26 cellular contexts compared by ENCODE assay signal in the genomic region with DNA sequence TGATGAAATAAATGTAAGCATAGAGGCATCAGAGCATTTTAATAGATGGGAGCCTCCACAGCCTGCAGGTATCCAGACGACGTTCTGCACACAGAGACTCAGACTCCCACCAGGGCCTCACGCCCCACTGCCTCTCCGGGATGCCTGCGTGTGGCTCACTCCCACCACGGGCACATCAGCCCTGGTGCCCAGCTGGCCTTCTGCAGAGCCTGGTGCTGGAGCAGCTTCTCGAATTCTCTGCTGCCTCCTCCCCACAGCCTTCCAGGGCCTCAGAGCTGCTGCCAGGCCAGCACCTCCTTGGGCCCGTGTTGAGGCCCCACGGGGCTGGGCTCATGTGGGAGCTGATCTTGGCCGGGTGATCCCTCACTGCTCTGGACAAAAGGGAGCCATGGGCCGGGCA.
DNase-seq lines count a peak whose midpoint lies in the region; ATAC-seq and TF ChIP-seq lines count a peak whose summit lies in the region.
"Had no signal": no experiment of that assay in that cellular context is flagged by ENCODE, and none has a peak within 500 bp of the region (broad histone marks: within the 10 kb centered on the region; RNA-seq: fewer than 3 reads in every experiment).

No MANE protein-coding gene starts in this region.

- H3K27ac Mint-ChIP-seq in chondrocyte (ENCODE audit: unreplicated experiment): no peak overlapping the region
- H3K27ac Mint-ChIP-seq: CD4-positive, alpha-beta memory T cell had no signal

- no peak overlapping the region for H3K4me3 Mint-ChIP-seq in chondrocyte (ENCODE audit: unreplicated experiment)
- H3K4me3 Mint-ChIP-seq: CD4-positive, alpha-beta memory T cell had no signal

- no peak overlapping the region for H3K27ac ChIP-seq in IMR-90 (ENCODE audit: insufficient read depth, low read length)
- peak overlapping the region; percentile 15 for H3K27ac ChIP-seq in cingulate gyrus (ENCODE audit: low read depth, low read length)
- peak overlapping the region; percentile 59 for H3K27ac ChIP-seq in neural cell (ENCODE audit: low read length)
- H3K27ac ChIP-seq: A549; BLaER1 treated with 17β-estradiol and CSF1 and Interleukin-3, amounts not matched to agents 10 nM and 100 nM; SJSA1 had no signal

- H2BK120ac ChIP-seq in IMR-90 (ENCODE audit: low read depth, low read length): no peak overlapping the region

- H3F3A ChIP-seq in neural cell (ENCODE audit: insufficient read depth, low read length, poor library complexity, severe bottlenecking): no peaks in the 10 kb centered on the region

- H3K79me2 ChIP-seq in neural cell (replicated peaks; ENCODE audit: insufficient read depth, low read length): no peaks in the 10 kb centered on the region

- H3K36me3 ChIP-seq in IMR-90 (ENCODE audit: control insufficient read depth, insufficient read depth, low read length) (peaks cover 59% of the 10 kb centered on the region), neural cell (ENCODE audit: insufficient read depth, low read length) (no peaks in the 10 kb centered on the region)

- no peak overlapping the region for H2BK5ac ChIP-seq in IMR-90 (ENCODE audit: low read depth, low read length, poor library complexity, severe bottlenecking)

- no peaks in the 10 kb centered on the region for H3K27me3 ChIP-seq in IMR-90 (ENCODE audit: control insufficient read depth, insufficient read depth, low read length)
- H3K27me3 ChIP-seq in neural cell (ENCODE audit: insufficient read depth, low read depth, low read length): no peaks in the 10 kb centered on the region
- H3K27me3 ChIP-seq: BLaER1 treated with 17β-estradiol and CSF1 and Interleukin-3, amounts not matched to agents 10 nM and 100 nM; SJSA1 had no signal

- no peaks in the 10 kb centered on the region for H3K27me3 Mint-ChIP-seq in chondrocyte (ENCODE audit: low read depth)
- H3K27me3 Mint-ChIP-seq: CD4-positive, alpha-beta memory T cell had no signal

- no peak overlapping the region for H2AK9ac ChIP-seq in IMR-90 (replicated peaks; ENCODE audit: low read depth, low read length, poor library complexity)

- peaks cover 5% of the 10 kb centered on the region for H3K9me3 Mint-ChIP-seq in chondrocyte (ENCODE audit: low read depth)

- no peak overlapping the region for H3K14ac ChIP-seq in IMR-90 (replicated peaks; ENCODE audit: low read depth, low read length)

- 97% methylated on average over 6 of the region's 11 CpGs; no CpG with 5 or more reads in 1 of the 2 experiments for WGBS in IMR-90 (ENCODE audit: extremely low coverage in 2 of 2, insufficient read length in 1 of 2), 2 experiments

- no peaks in the 10 kb centered on the region for H3K4me1 Mint-ChIP-seq in chondrocyte (ENCODE audit: low read depth)

- H3K56ac ChIP-seq in IMR-90 (ENCODE audit: extremely low read depth, insufficient read depth, low read length): no peak overlapping the region

- no peak overlapping the region for H3K23ac ChIP-seq in IMR-90 (ENCODE audit: low read depth, low read length)

- dilution Hi-C loops in IMR-90 (cut with HindIII; ENCODE audit: low sequenced_read_pairs, unreplicated experiment): no loop called here

- intact Hi-C loops in IMR-90 (cut with micrococcal nuclease): no loop called here
- intact Hi-C loops in sciatic nerve (cut with DNase I): loop anchor here (10.0 kb wide), 1 partner anchor 75 kb away; no protein-coding TSS in a partner anchor

- H3K9ac ChIP-seq in IMR-90 (ENCODE audit: low read depth, low read length) (no peak overlapping the region), neural cell (ENCODE audit: low read length) (peak overlapping the region; percentile 18)
- H3K9ac ChIP-seq: BLaER1 treated with 17β-estradiol and CSF1 and Interleukin-3, amounts not matched to agents 10 nM and 100 nM had no signal

- CTCF ChIA-PET in IMR-90 (lab: Yijun Ruan, JAX): no interaction called here

- no peak overlapping the region for H3K4ac ChIP-seq in IMR-90 (ENCODE audit: low read depth, low read length)

- TF ChIP-seq EP300 in neural cell (conservative IDR thresholded peaks at IDR 0.05; ENCODE audit: poor library complexity, severe bottlenecking): no peak

- H3K9me1 ChIP-seq in IMR-90 (ENCODE audit: insufficient read depth, low read length): peaks cover 6% of the 10 kb centered on the region; the same call in 1 of the 2 replicates

- no peak overlapping the region for H3K4me2 ChIP-seq in IMR-90 (ENCODE audit: low read depth, low read length)
- no peak overlapping the region for H3K4me2 ChIP-seq in neural cell (ENCODE audit: low read length)
- H3K4me2 ChIP-seq: A549; BLaER1 treated with 17β-estradiol and CSF1 and Interleukin-3, amounts not matched to agents 10 nM and 100 nM had no signal

- no TSS peak for BruUV-seq in IMR-90 (replicated peaks; lab: Mats Ljungman, UMichigan)

- no peak for ATAC-seq in IMR-90 (ENCODE audit: low read depth)
- ATAC-seq in sciatic nerve: peak; percentile 5
- ATAC-seq: A549, PC-3 had no signal

- H3K4me1 ChIP-seq in IMR-90 (ENCODE audit: control insufficient read depth, insufficient read depth, low read length): no peaks in the 10 kb centered on the region
- H3K4me1 ChIP-seq: A549, SJSA1 had no signal

- POLR2A ChIA-PET in IMR-90 (lab: Charles Lee; ENCODE audit: unreplicated experiment): no interaction called here

- no peak overlapping the region for H4K5ac ChIP-seq in IMR-90 (ENCODE audit: low read depth, low read length)

- in situ Hi-C loops in IMR-90 (cut with MboI; ENCODE audit: low sequenced_read_pairs): no loop called here

- H3K79me1 ChIP-seq in IMR-90 (ENCODE audit: low read depth in 1 of 2, low read length in 2 of 2): peaks cover 12 to 61% of the 10 kb centered on the region in 2 experiments

- no peak overlapping the region for H3K18ac ChIP-seq in IMR-90 (ENCODE audit: low read depth, low read length)

- H2BK20ac ChIP-seq in IMR-90 (ENCODE audit: low read depth, low read length): no peak overlapping the region

- TF ChIP-seq CTCF in IMR-90 (conservative IDR thresholded peaks at IDR 0.05; ENCODE audit: low read depth, low read length) (no peak), neural cell (IDR thresholded peaks at IDR 0.05; ENCODE audit: poor library complexity, severe bottlenecking) (no peak), chondrocyte (IDR thresholded peaks at IDR 0.05) (no peak)

- TF ChIP-seq RAD21 in IMR-90 (IDR thresholded peaks at IDR 0.05; ENCODE audit: low read length) (no peak), neural cell (conservative IDR thresholded peaks at IDR 0.05) (no peak)

- DNase-seq in IMR-90 (no peak), sciatic nerve (ENCODE audit: low spot score) (no peak), HK-2 (ENCODE audit: unreplicated experiment) (no peak), chondrocyte (ENCODE audit: low spot score) (no peak), germinal center (ENCODE audit: low spot score) (no peak), mucosa of gallbladder (ENCODE audit: low spot score) (no peak)
- DNase-seq: AML-193; CD4-positive, alpha-beta memory T cell; COR-L47; DMS79; EL; GDM1; KBM-7; MV-4-11; NCI-H1105; NCI-H1436 treated with DMSO at 0.1 percent for 48 hours; NCI-H187 treated with DMSO at 0.1 percent for 48 hours; NCI-H524 treated with DMSO at 0.1 percent for 48 hours; NCI-H82; NK-92 treated with Interleukin-12 subunit alpha and Interleukin-12 subunit beta, amount 100 ng/mL, for 24 hours; PC-3 had no signal

- H3K4me3 ChIP-seq in IMR-90 (ENCODE audit: insufficient read depth, low read depth, low read length): no peak overlapping the region
- H3K4me3 ChIP-seq in neural cell (ENCODE audit: low read length): no peak overlapping the region
- H3K4me3 ChIP-seq: A549; BLaER1 treated with 17β-estradiol and CSF1 and Interleukin-3, amounts not matched to agents 10 nM and 100 nM; SJSA1 had no signal

- no peak overlapping the region for H2BK15ac ChIP-seq in IMR-90 (ENCODE audit: low read depth, low read length)

- no peaks in the 10 kb centered on the region for H3K9me2 ChIP-seq in neural cell (ENCODE audit: insufficient read depth, low read length)

- H4K20me1 ChIP-seq in IMR-90 (ENCODE audit: insufficient read depth, low read length): peaks cover 41% of the 10 kb centered on the region
- no peaks in the 10 kb centered on the region for H4K20me1 ChIP-seq in neural cell (ENCODE audit: insufficient read depth)

- no peak overlapping the region for H4K8ac ChIP-seq in IMR-90 (ENCODE audit: low read depth in 2 of 2, low read length in 2 of 2)

- H2AFZ ChIP-seq in IMR-90 (replicated peaks; ENCODE audit: low read length, poor library complexity) (peak overlapping the region; percentile 37), neural cell (ENCODE audit: low read depth, low read length) (no peak overlapping the region)

- H3K9me3 ChIP-seq in IMR-90 (ENCODE audit: control insufficient read depth, insufficient read depth, low read length) (peaks cover 10% of the 10 kb centered on the region), neural cell (ENCODE audit: low read length) (no peaks in the 10 kb centered on the region)
- H3K9me3 ChIP-seq: A549, SJSA1 had no signal

- TF ChIP-seq POLR2A in IMR-90 (IDR thresholded peaks at IDR 0.05; ENCODE audit: low read depth, low read length): no peak

- no peak overlapping the region for H2AK5ac ChIP-seq in IMR-90 (ENCODE audit: low read depth, low read length)

- H3K36me3 Mint-ChIP-seq in chondrocyte (ENCODE audit: low read depth): peaks cover 32% of the 10 kb centered on the region

- no peak overlapping the region for H4K91ac ChIP-seq in IMR-90 (ENCODE audit: insufficient read depth, low read depth, low read length)

TF ChIP-seq in IMR-90, 13 proteins besides CTCF, POLR2A, EP300 and RAD21 (continues in another document):
- TF ChIP-seq SMC3 (IDR thresholded peaks at IDR 0.05; ENCODE audit: low read depth, low read length) (no peak), CHD1 (IDR thresholded peaks at IDR 0.05; ENCODE audit: low read depth, low read length) (no peak)
- TF ChIP-seq, protein P1, sequence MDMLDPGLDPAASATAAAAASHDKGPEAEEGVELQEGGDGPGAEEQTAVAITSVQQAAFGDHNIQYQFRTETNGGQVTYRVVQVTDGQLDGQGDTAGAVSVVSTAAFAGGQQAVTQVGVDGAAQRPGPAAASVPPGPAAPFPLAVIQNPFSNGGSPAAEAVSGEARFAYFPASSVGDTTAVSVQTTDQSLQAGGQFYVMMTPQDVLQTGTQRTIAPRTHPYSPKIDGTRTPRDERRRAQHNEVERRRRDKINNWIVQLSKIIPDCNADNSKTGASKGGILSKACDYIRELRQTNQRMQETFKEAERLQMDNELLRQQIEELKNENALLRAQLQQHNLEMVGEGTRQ (IDR thresholded peaks at IDR 0.05; ENCODE audit: low read depth, low read length): no peak

TF ChIP-seq in neural cell, 6 proteins besides CTCF, POLR2A, EP300 and RAD21 (continues in another document):
- no peak for TF ChIP-seq TAF1 (IDR thresholded peaks at IDR 0.05; ENCODE audit: low read depth)
- no peak for TF ChIP-seq POLR2AphosphoS5 (IDR thresholded peaks at IDR 0.05)
- no peak for TF ChIP-seq MXI1 (conservative IDR thresholded peaks at IDR 0.05; ENCODE audit: poor library complexity, severe bottlenecking)
- TF ChIP-seq SMC3 (conservative IDR thresholded peaks at IDR 0.05; ENCODE audit: poor library complexity): no peak
- no peak for TF ChIP-seq EZH2 (IDR thresholded peaks at IDR 0.05; ENCODE audit: borderline replicate concordance, insufficient read depth, low read length, poor library complexity, severe bottlenecking)
